In genomic region chr7:107661865-107662379, GRCh38 we compare ENCODE assay signal across 8 cellular contexts. TPM values are rescaled to one million over a fixed set of nuclear protein-coding genes. Genes with fewer than 3 reads are reported as not detected.
A peak's percentile ranks its signal among the peaks of the same experiment; 100 is the strongest.
DNase-seq lines count a peak whose midpoint lies in the region; ATAC-seq and TF ChIP-seq lines count a peak whose summit lies in the region.

No MANE protein-coding gene starts in this region.

- H3K36me3 Mint-ChIP-seq in activated CD4-positive, alpha-beta memory T cell treated with anti-CD3 and anti-CD28 coated beads, Interleukin-2, amount 10 ng/mL, durations not matched to agents 7 days and 5 days (ENCODE audit: low read depth), result peaks cover 13% of the 10 kb centered on the region

- 11 to 19% methylated on average over 8 to 20 of the region's 20 CpGs for WGBS in testis, 2 donors

- H3K36me3 ChIP-seq in testis (ENCODE audit: low read depth, missing control alignments), result no peaks in the 10 kb centered on the region

- H3K9me3 Mint-ChIP-seq in activated CD4-positive, alpha-beta memory T cell treated with anti-CD3 and anti-CD28 coated beads, Interleukin-2, amount 10 ng/mL, durations not matched to agents 7 days and 5 days, result no peaks in the 10 kb centered on the region

- TF ChIP-seq CTCF in testis (IDR thresholded peaks at IDR 0.05), result no peak

- POLR2A ChIA-PET in activated CD4-positive, alpha-beta memory T cell treated with anti-CD3 and anti-CD28 coated beads, Interleukin-2, amount 10 ng/mL, durations not matched to agents 7 days and 5 days (lab: Charles Lee), result interaction anchor here (0.8 to 4.7 kb wide), 14 partner anchors 9 to 493 kb away, joined by 3 to 47 read pairs (median 4); partner anchors contain the start of genes BCAP29, CBLL1, COG5 and DUS4L

- H3K27me3 Mint-ChIP-seq in activated CD4-positive, alpha-beta memory T cell treated with anti-CD3 and anti-CD28 coated beads, Interleukin-2, amount 10 ng/mL, durations not matched to agents 7 days and 5 days, result no peaks in the 10 kb centered on the region

- intact Hi-C loops in testis (cut with DNase I; ENCODE audit: low total_unique reads), result no loop called here

- no peak for TF ChIP-seq POLR2A in testis (IDR thresholded peaks at IDR 0.05)

- no peaks in the 10 kb centered on the region for H3K27me3 ChIP-seq in testis

- no peak for ATAC-seq in GM18873 (IDR thresholded peaks at IDR 0.05; ENCODE audit: low FRiP score, unreplicated experiment)
- no peak for ATAC-seq in GM19324 (IDR thresholded peaks at IDR 0.05; ENCODE audit: low FRiP score, unreplicated experiment)

- H3K9me3 ChIP-seq in iPS-18c (ENCODE audit: control insufficient read depth, insufficient read depth, low read length) (no peaks in the 10 kb centered on the region), testis (no peaks in the 10 kb centered on the region)

- DNase-seq in activated CD4-positive, alpha-beta T cell treated with anti-CD3 and anti-CD28 coated beads for 48 hours, result peak; percentile 6
- DNase-seq in activated CD4-positive, alpha-beta T cell treated with anti-CD3 and anti-CD28 coated beads for 1 hour, result no peak
- no peak for DNase-seq in activated CD4-positive, alpha-beta memory T cell treated with anti-CD3 and anti-CD28 coated beads, Interleukin-2, amount 10 ng/mL, durations not matched to agents 7 days and 5 days
- no peak for DNase-seq in testis
- DNase-seq in cerebellum (ENCODE audit: low spot score), result no peak

- peaks cover 13% of the 10 kb centered on the region for H3K4me1 ChIP-seq in testis

- peak overlapping the region; percentile 89 for H3K27ac Mint-ChIP-seq in activated CD4-positive, alpha-beta memory T cell treated with anti-CD3 and anti-CD28 coated beads, Interleukin-2, amount 10 ng/mL, durations not matched to agents 7 days and 5 days

- H3K4me3 ChIP-seq in iPS-18c (ENCODE audit: insufficient read depth, low read depth, low read length) (peak overlapping the region; percentile 50), testis (peak overlapping the region; percentile 23 to 50)

- H3K27ac ChIP-seq in testis, result no peak overlapping the region

- CTCF ChIA-PET in activated CD4-positive, alpha-beta memory T cell treated with anti-CD3 and anti-CD28 coated beads, Interleukin-2, amount 10 ng/mL, durations not matched to agents 7 days and 5 days (lab: Charles Lee), result interaction anchor here (0.8 to 2.5 kb wide), 15 partner anchors 9 to 218 kb away, joined by 3 to 15 read pairs (median 4); partner anchors contain the start of genes BCAP29, CBLL1, COG5 and DUS4L

- peaks cover 52% of the 10 kb centered on the region for H3K4me1 Mint-ChIP-seq in activated CD4-positive, alpha-beta memory T cell treated with anti-CD3 and anti-CD28 coated beads, Interleukin-2, amount 10 ng/mL, durations not matched to agents 7 days and 5 days

- H3K4me3 Mint-ChIP-seq in activated CD4-positive, alpha-beta memory T cell treated with anti-CD3 and anti-CD28 coated beads, Interleukin-2, amount 10 ng/mL, durations not matched to agents 7 days and 5 days, result peak overlapping the region; percentile 94

RNA-seq across cellular contexts. Expression of gene SLC26A4, which starts 1.3 kb away (rescaled TPM):
- total RNA-seq in activated CD4-positive, alpha-beta memory T cell treated with anti-CD3 and anti-CD28 coated beads, Interleukin-2, amount 10 ng/mL, durations not matched to agents 7 days and 5 days, result 10 to 100 TPM; 10.9 to 12.2 TPM
- total RNA-seq in testis, result under 1 TPM; 0.43 to 0.79 TPM
- polyA plus RNA-seq in testis (ENCODE audit: insufficient read depth, low read depth, low replicate concordance), result 1.7 TPM
- 0.45 TPM for total RNA-seq in cerebellum
